Comparison of ENCODE assay signal across 16 cellular contexts in genomic region chr15:61856295-61856694, GRCh38.
DNase-seq lines count a peak whose midpoint lies in the region; ATAC-seq and TF ChIP-seq lines count a peak whose summit lies in the region.
"Had no signal": no experiment of that assay in that cellular context is flagged by ENCODE, and none has a peak within 500 bp of the region (broad histone marks: within the 10 kb centered on the region; RNA-seq: fewer than 3 reads in every experiment).

No MANE protein-coding gene starts in this region.

- no peak for DNase-seq in activated T-cell treated with anti-CD3 and anti-CD28 coated beads, Interleukin-2, amount 50 U/mL, for 72 hours
- DNase-seq in activated T-cell treated with anti-CD3 and anti-CD28 coated beads for 4 hours (no peak), HFFc6 (no peak), epithelial cell of proximal tubule (ENCODE audit: low read depth) (no peak), progenitor cell of endocrine pancreas (ENCODE audit: low spot score, unreplicated experiment) (no peak), PC-9 (no peak), NCI-H1092 treated with DMSO at 0.1 percent for 48 hours (lab: John Stamatoyannopoulos, UW) (no peak), T1000 (lab: John Stamatoyannopoulos, UW) (no peak)
- DNase-seq: DMS153, EL, H9, Karpas-422, NCI-H1417 treated with DMSO at 0.1 percent for 48 hours, NCI-H2029, NCI-H510A, SIG-M5 had no signal

- BruUV-seq in PC-9 (replicated peaks; lab: Mats Ljungman, UMichigan): no TSS peak

- peak overlapping the region in 1 of 2 donors; percentile 59 for H3K4me3 Mint-ChIP-seq in activated T-cell treated with anti-CD3 and anti-CD28 coated beads, Interleukin-2, amount 50 U/mL, for 72 hours
- no peak overlapping the region for H3K4me3 Mint-ChIP-seq in HFFc6
- no peak overlapping the region for H3K4me3 Mint-ChIP-seq in progenitor cell of endocrine pancreas (ENCODE audit: low read depth)
- H3K4me3 Mint-ChIP-seq: H9 had no signal

- POLR2A ChIA-PET in PC-9 (lab: Charles Lee; ENCODE audit: unreplicated experiment): no interaction called here

- peaks cover 1 to 4% of the 10 kb centered on the region in 2 donors for H3K36me3 Mint-ChIP-seq in activated T-cell treated with anti-CD3 and anti-CD28 coated beads, Interleukin-2, amount 50 U/mL, for 72 hours (ENCODE audit: insufficient read depth in 2 of 2)
- H3K36me3 Mint-ChIP-seq in HFFc6 (ENCODE audit: low read depth): peaks cover 6% of the 10 kb centered on the region
- peaks cover 10% of the 10 kb centered on the region for H3K36me3 Mint-ChIP-seq in progenitor cell of endocrine pancreas (ENCODE audit: insufficient read depth)

- no peaks in the 10 kb centered on the region for H3K9me3 ChIP-seq in PC-9 (ENCODE audit: insufficient read depth, low read depth)

- peak in 1 of 2 donors; percentile 33 for ATAC-seq in activated T-cell treated with anti-CD3 and anti-CD28 coated beads, Interleukin-2, amount 50 U/mL, for 72 hours (replicated peaks in 1 of 2)

- TF ChIP-seq CTCF in HFFc6 (IDR thresholded peaks at IDR 0.05): peak; percentile 29
- peak; percentile 9 for TF ChIP-seq CTCF in epithelial cell of proximal tubule (conservative IDR thresholded peaks at IDR 0.05; ENCODE audit: low read depth, low read length)
- peak; percentile 12 for TF ChIP-seq CTCF in progenitor cell of endocrine pancreas (IDR thresholded peaks at IDR 0.05; ENCODE audit: unreplicated experiment)
- TF ChIP-seq CTCF in PC-9 (conservative IDR thresholded peaks at IDR 0.05): no peak

- intact Hi-C loops in PC-9 (cut with micrococcal nuclease; ENCODE audit: unreplicated experiment): no loop called here

- no peaks in the 10 kb centered on the region for H4K20me1 ChIP-seq in PC-9 (ENCODE audit: insufficient read depth)

- no peaks in the 10 kb centered on the region for H3K27me3 ChIP-seq in PC-9 (ENCODE audit: insufficient read depth, low read depth)

- H3K4me1 ChIP-seq in PC-9 (replicated peaks; ENCODE audit: insufficient read depth): no peaks in the 10 kb centered on the region

- H2AFZ ChIP-seq in PC-9: no peak overlapping the region

- H3K4me1 Mint-ChIP-seq in activated T-cell treated with anti-CD3 and anti-CD28 coated beads, Interleukin-2, amount 50 U/mL, for 72 hours (ENCODE audit: low read depth): no peaks in the 10 kb centered on the region
- H3K4me1 Mint-ChIP-seq in HFFc6 (ENCODE audit: low read depth): no peaks in the 10 kb centered on the region
- H3K4me1 Mint-ChIP-seq in progenitor cell of endocrine pancreas (ENCODE audit: low read depth): no peaks in the 10 kb centered on the region
- H3K4me1 Mint-ChIP-seq: H9 had no signal

- H3K9me2 ChIP-seq in PC-9 (ENCODE audit: insufficient read depth): no peaks in the 10 kb centered on the region

- no peaks in the 10 kb centered on the region for H3K9me3 Mint-ChIP-seq in activated T-cell treated with anti-CD3 and anti-CD28 coated beads, Interleukin-2, amount 50 U/mL, for 72 hours
- no peaks in the 10 kb centered on the region for H3K9me3 Mint-ChIP-seq in HFFc6
- H3K9me3 Mint-ChIP-seq in progenitor cell of endocrine pancreas (ENCODE audit: low read depth): no peaks in the 10 kb centered on the region
- H3K9me3 Mint-ChIP-seq: H9 had no signal

- H3K27ac ChIP-seq in PC-9: no peak overlapping the region

- no peaks in the 10 kb centered on the region for H3K27me3 Mint-ChIP-seq in activated T-cell treated with anti-CD3 and anti-CD28 coated beads, Interleukin-2, amount 50 U/mL, for 72 hours (ENCODE audit: low read depth)
- H3K27me3 Mint-ChIP-seq in HFFc6 (ENCODE audit: insufficient read depth) (no peaks in the 10 kb centered on the region), progenitor cell of endocrine pancreas (no peaks in the 10 kb centered on the region)

- H3K36me3 ChIP-seq in PC-9 (ENCODE audit: low read depth): no peaks in the 10 kb centered on the region

- H3K79me2 ChIP-seq in PC-9 (ENCODE audit: low read depth): no peaks in the 10 kb centered on the region

- CTCF ChIA-PET in PC-9 (lab: Charles Lee): no interaction called here

- no peak overlapping the region for H3K4me2 ChIP-seq in PC-9

- no peaks in the 10 kb centered on the region for H3F3A ChIP-seq in PC-9 (ENCODE audit: insufficient read depth, low read depth)

- H3K4me3 ChIP-seq in epithelial cell of proximal tubule (ENCODE audit: low read depth, low read length): no peak overlapping the region
- H3K4me3 ChIP-seq in PC-9: no peak overlapping the region

- peak overlapping the region; percentile 45 for H3K27ac Mint-ChIP-seq in activated T-cell treated with anti-CD3 and anti-CD28 coated beads, Interleukin-2, amount 50 U/mL, for 72 hours
- no peak overlapping the region for H3K27ac Mint-ChIP-seq in HFFc6
- no peak overlapping the region for H3K27ac Mint-ChIP-seq in progenitor cell of endocrine pancreas
- H3K27ac Mint-ChIP-seq: H9 had no signal
